Comparison of ENCODE assay signal across 8 cellular contexts in the genomic region with DNA sequence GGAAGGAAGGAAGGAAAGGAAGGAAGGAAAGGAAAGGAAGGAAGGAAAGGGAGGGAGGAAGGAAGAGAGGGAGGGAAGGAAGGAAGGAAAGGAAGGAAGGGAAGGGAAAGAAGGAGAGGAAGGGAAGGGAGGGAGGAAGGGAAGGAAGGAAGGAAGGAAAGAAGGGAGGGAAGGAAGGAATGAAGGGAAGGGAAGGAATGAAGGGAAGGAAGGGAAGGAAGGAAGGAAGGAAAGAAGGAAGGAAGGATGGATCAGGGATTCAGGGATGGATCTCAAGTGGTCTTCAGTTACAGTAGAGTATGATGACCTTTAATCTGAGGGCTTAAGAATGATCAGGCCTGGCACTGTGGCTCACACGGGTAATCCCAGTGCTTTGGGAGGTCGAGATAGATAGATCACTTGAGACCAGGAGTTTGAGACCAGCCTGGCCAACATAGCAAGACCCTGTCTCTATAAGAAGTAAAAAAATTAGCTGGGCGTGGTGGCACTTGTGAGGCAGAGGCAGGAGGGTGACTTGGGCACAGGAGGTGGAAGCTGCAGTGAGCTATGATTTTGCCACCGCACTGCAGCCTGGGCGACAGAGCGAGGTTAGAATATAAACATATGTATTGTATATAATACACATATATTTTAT. TPM values are rescaled to one million over a fixed set of nuclear protein-coding genes. Genes with fewer than 3 reads are reported as not detected.
A peak's percentile ranks its signal among the peaks of the same experiment; 100 is the strongest.
DNase-seq lines count a peak whose midpoint lies in the region; ATAC-seq and TF ChIP-seq lines count a peak whose summit lies in the region.

No MANE protein-coding gene starts in this region.

- H3K4me3 ChIP-seq in DND-41 (ENCODE audit: low read depth in 1 of 2, low read length in 2 of 2) = peak overlapping the region; percentile 42 to 99; a peak in 3 of 4 replicates
- peak overlapping the region; percentile 57 for H3K4me3 ChIP-seq in SJCRH30
- peak overlapping the region; percentile 70 for H3K4me3 ChIP-seq in rectal smooth muscle tissue (ENCODE audit: low read length)

- H3K9ac ChIP-seq in DND-41 (ENCODE audit: low read depth, low read length) = peak overlapping the region; percentile 95
- H3K9ac ChIP-seq in rectal smooth muscle tissue (ENCODE audit: low read length) = no peak overlapping the region

- DNase-seq in DND-41 = no peak
- DNase-seq in SJCRH30 = no peak
- DNase-seq in effector CD4-positive, alpha-beta T cell = peak; percentile 7
- DNase-seq in left colon = no peak
- DNase-seq in mesenteric fat pad (ENCODE audit: low spot score) = no peak

- H2AFZ ChIP-seq in DND-41 (ENCODE audit: low read depth, low read length) = peak overlapping the region; percentile 98

- intact Hi-C loops in left colon (cut with DNase I, micrococcal nuclease) = loop anchor here in 1 of 2 donors (5.0 kb wide), 2 partner anchors 39 to 61 kb away; no protein-coding TSS in a partner anchor

- TF ChIP-seq CTCF in DND-41 (IDR thresholded peaks at IDR 0.05; ENCODE audit: borderline replicate concordance, extremely low read depth, low read length, poor library complexity, severe bottlenecking) = no peak

- H4K20me1 ChIP-seq in DND-41 (ENCODE audit: insufficient read depth, low read length) = peaks cover 30% of the 10 kb centered on the region

- H3K79me2 ChIP-seq in DND-41 (ENCODE audit: insufficient read depth, low read length) = peaks cover 44% of the 10 kb centered on the region

- no peaks in the 10 kb centered on the region for H3K27me3 ChIP-seq in DND-41 (ENCODE audit: insufficient read depth, low read length, poor library complexity)
- no peaks in the 10 kb centered on the region for H3K27me3 ChIP-seq in SJCRH30
- no peaks in the 10 kb centered on the region for H3K27me3 ChIP-seq in rectal smooth muscle tissue (ENCODE audit: control insufficient read depth, insufficient read depth, low read length)

- peak; percentile 31 for ATAC-seq in DND-41 (ENCODE audit: insufficient read depth, low read depth)
- ATAC-seq in left colon = no peak
- ATAC-seq in HG02852 (IDR thresholded peaks at IDR 0.05; ENCODE audit: unreplicated experiment) = no peak
- ATAC-seq in GM19395 (IDR thresholded peaks at IDR 0.05; ENCODE audit: unreplicated experiment) = no peak

- H3K4me1 ChIP-seq in DND-41 (ENCODE audit: insufficient read depth, low read length) (peaks cover 35% of the 10 kb centered on the region), SJCRH30 (peaks cover 7% of the 10 kb centered on the region), rectal smooth muscle tissue (ENCODE audit: control insufficient read depth, insufficient read depth, low read length) (peaks cover 10% of the 10 kb centered on the region)

- H3K9me3 ChIP-seq in DND-41 (ENCODE audit: insufficient read depth, low read length, severe bottlenecking) (no peaks in the 10 kb centered on the region), SJCRH30 (replicated peaks) (no peaks in the 10 kb centered on the region)

- H3K4me2 ChIP-seq in DND-41 (ENCODE audit: insufficient read depth, low read length) = peak overlapping the region; percentile 77

- H3K36me3 ChIP-seq in DND-41 (ENCODE audit: insufficient read depth, low read length) (peaks cover 22% of the 10 kb centered on the region), SJCRH30 (no peaks in the 10 kb centered on the region), rectal smooth muscle tissue (ENCODE audit: control insufficient read depth, insufficient read depth, low read length) (no peaks in the 10 kb centered on the region)

- peak overlapping the region; percentile 82 for H3K27ac ChIP-seq in DND-41 (ENCODE audit: low read length)
- H3K27ac ChIP-seq in SJCRH30 = peak overlapping the region; percentile 30; the same call in 1 of the 2 replicates
- H3K27ac ChIP-seq in rectal smooth muscle tissue (ENCODE audit: low read depth, low read length) = peak overlapping the region; percentile 56

RNA-seq across cellular contexts. Expression of gene FOXK1, which starts 0.8 kb away (rescaled TPM):
- total RNA-seq in SJCRH30 (2014; rRNA removed; shearing (Covaris generic)) = 22.1 and 23.4 TPM in 2 replicates
- total RNA-seq in left colon = 10 to 100 TPM; 19.9 to 28.3 TPM
- 30.2 TPM for total RNA-seq in mesenteric fat pad

Comparison
In these comparisons a context has a peak if more than half of its experiments do, and no peak if none do; other contexts are left out.
1. H3K27ac ChIP-seq: peak in every context shown above with its lines; median percentile 82 in DND-41; 56 in rectal smooth muscle tissue; 30 in SJCRH30.